ENCODE assay signal across 14 cellular contexts in genomic region chr17:27355419-27355818, GRCh38.
DNase-seq lines count a peak whose midpoint lies in the region; ATAC-seq and TF ChIP-seq lines count a peak whose summit lies in the region.
"Had no signal": no experiment of that assay in that cellular context is flagged by ENCODE, and none has a peak within 500 bp of the region (broad histone marks: within the 10 kb centered on the region; RNA-seq: fewer than 3 reads in every experiment).

No MANE protein-coding gene starts in this region.

- TF ChIP-seq CTCF in A673 (conservative IDR thresholded peaks at IDR 0.05; ENCODE audit: low read depth, low read length) (no peak), HEK293 (tag by site-specific recombination; IDR thresholded peaks at IDR 0.05) (no peak)

- no peak for ATAC-seq in central memory CD8-positive, alpha-beta T cell (replicated peaks; ENCODE audit: extremely low read depth, poor library complexity, severe bottlenecking)

- H3K9me3 Mint-ChIP-seq in central memory CD8-positive, alpha-beta T cell = no peaks in the 10 kb centered on the region
- H3K9me3 Mint-ChIP-seq: CD8-positive, alpha-beta memory T cell; H9 had no signal

- H3K9me3 ChIP-seq in A673 (ENCODE audit: low read depth, low read length, poor library complexity, severe bottlenecking) = no peaks in the 10 kb centered on the region
- H3K9me3 ChIP-seq in HEK293 (ENCODE audit: control insufficient read depth, insufficient read depth, low read depth, low read length) = no peaks in the 10 kb centered on the region
- H3K9me3 ChIP-seq: BE2C, Caco-2 had no signal

- in situ Hi-C loops in KBM-7 (cut with MboI; ENCODE audit: low pct_unique_long_range_greater_than_20kb, low sequenced_read_pairs) = loop anchor here (10.0 to 25.0 kb wide), 3 partner anchors 59 to 293 kb away; no protein-coding TSS in a partner anchor

- peak; percentile 85 for DNase-seq in A673 (ENCODE audit: low spot score)
- no peak for DNase-seq in central memory CD8-positive, alpha-beta T cell (ENCODE audit: low spot score in 2 of 2)
- peak; percentile 11 for DNase-seq in mesenteric fat pad (ENCODE audit: low spot score)
- DNase-seq in HK-2 (ENCODE audit: unreplicated experiment) = no peak
- no peak for DNase-seq in KBM-7
- no peak for DNase-seq in activated CD4-positive, alpha-beta T cell treated with anti-CD3 and anti-CD28 coated beads, Interleukin-2, amount 50 U/mL, for 48 hours
- DNase-seq: BE2C; Caco-2; CD8-positive, alpha-beta memory T cell; DMS53; GF-D8; GOT3; H9 had no signal

- H3K27ac ChIP-seq in A673 (ENCODE audit: low read depth, low read length, poor library complexity, severe bottlenecking) (peak overlapping the region; percentile 51), HEK293 (ENCODE audit: extremely low read depth, low read depth, low read length) (no peak overlapping the region)

- no peaks in the 10 kb centered on the region for H3K27me3 Mint-ChIP-seq in central memory CD8-positive, alpha-beta T cell
- H3K27me3 Mint-ChIP-seq: CD8-positive, alpha-beta memory T cell had no signal

- CTCF ChIA-PET in A673 (lab: Charles Lee) = no interaction called here
- CTCF ChIA-PET in HEK293 (lab: Yijun Ruan, JAX) = interaction anchor here (0.6 to 7.5 kb wide), 15 partner anchors 8 to 296 kb away, joined by 3 to 115 read pairs (median 5); no protein-coding TSS in a partner anchor

- H3K27me3 ChIP-seq in A673 (replicated peaks; ENCODE audit: insufficient read depth, low read depth, low read length, poor library complexity) = no peaks in the 10 kb centered on the region
- H3K27me3 ChIP-seq: BE2C had no signal

- H3K4me1 Mint-ChIP-seq in central memory CD8-positive, alpha-beta T cell = peaks cover 14% of the 10 kb centered on the region

- H3K36me3 ChIP-seq in A673 (ENCODE audit: insufficient read depth, low read length, poor library complexity, severe bottlenecking) = no peaks in the 10 kb centered on the region
- H3K36me3 ChIP-seq in HEK293 (ENCODE audit: control insufficient read depth in 2 of 2, insufficient read depth in 1 of 2, low read length in 2 of 2) = peaks cover 0 to 8% of the 10 kb centered on the region in 2 experiments; a peak in 1 of 3 replicates
- H3K36me3 ChIP-seq: BE2C had no signal

- H3K4me1 ChIP-seq in A673 (ENCODE audit: insufficient read depth, low read length, poor library complexity, severe bottlenecking) (peaks cover 26% of the 10 kb centered on the region), HEK293 (ENCODE audit: control insufficient read depth, insufficient read depth, low read length) (no peaks in the 10 kb centered on the region)
- H3K4me1 ChIP-seq: BE2C had no signal

- H3K27ac Mint-ChIP-seq in central memory CD8-positive, alpha-beta T cell (ENCODE audit: low read depth) = peak overlapping the region; percentile 95

- intact Hi-C loops in A673 (cut with micrococcal nuclease; ENCODE audit: unreplicated experiment) = loop anchor here (2.0 kb wide), 1 partner anchor 245 kb away; no protein-coding TSS in a partner anchor

- H3K4me3 ChIP-seq in A673 (ENCODE audit: low read depth, low read length, poor library complexity, severe bottlenecking) (no peak overlapping the region), HEK293 (ENCODE audit: low read depth, low read length) (no peak overlapping the region)

- no peak overlapping the region for H3K4me3 Mint-ChIP-seq in central memory CD8-positive, alpha-beta T cell
- H3K4me3 Mint-ChIP-seq: H9 had no signal

- POLR2A ChIA-PET in A673 (lab: Charles Lee; ENCODE audit: low non-redundant PET) (no interaction called here), HEK293 (lab: Yijun Ruan, JAX) (no interaction called here)

- no TSS peak for BruUV-seq in A673 (replicated peaks; lab: Mats Ljungman, UMichigan)

- H3K36me3 Mint-ChIP-seq in central memory CD8-positive, alpha-beta T cell (ENCODE audit: insufficient read depth) = peaks cover 7% of the 10 kb centered on the region
- H3K36me3 Mint-ChIP-seq: CD8-positive, alpha-beta memory T cell had no signal

TF ChIP-seq in HEK293, 187 proteins besides CTCF, POLR2A, EP300 and RAD21:
- TF ChIP-seq ZNF366 (tag by site-specific recombination; conservative IDR thresholded peaks at IDR 0.05) (peak; percentile 88), ZSCAN5A (tag by site-specific recombination; IDR thresholded peaks at IDR 0.05) (no peak)
TF ChIP-seq in HEK293: peak in this region for 1.

Comparison
In these comparisons a context has a peak if more than half of its experiments do, and no peak if none do; other contexts are left out.
1. DNase-seq: peak in A673 (single experiment) and mesenteric fat pad (single experiment); none in central memory CD8-positive, alpha-beta T cell (0 of 2), HK-2 (single experiment), KBM-7 (single experiment) and activated CD4-positive, alpha-beta T cell treated with anti-CD3 and anti-CD28 coated beads, Interleukin-2, amount 50 U/mL, for 48 hours (0 of 2).